ENCODE assay signal across 8 cellular contexts in genomic region chr19:15869109-15869555, GRCh38. TPM values are rescaled to one million over a fixed set of nuclear protein-coding genes. Genes with fewer than 3 reads are reported as not detected.
DNase-seq lines count a peak whose midpoint lies in the region; ATAC-seq, FAIRE-seq and TF ChIP-seq lines count a peak whose summit lies in the region.

No MANE protein-coding gene starts in this region.

- no peaks in the 10 kb centered on the region for H3K9me3 Mint-ChIP-seq in activated CD8-positive, alpha-beta memory T cell treated with anti-CD3 and anti-CD28 coated beads, Interleukin-2, amount 10 ng/mL, durations not matched to agents 7 days and 5 days (ENCODE audit: low read depth)
- H3K9me3 Mint-ChIP-seq in type B pancreatic cell: peaks cover 4% of the 10 kb centered on the region

- TF ChIP-seq EP300 in A549 (IDR thresholded peaks at IDR 0.05): no peak

- H3K27ac Mint-ChIP-seq in activated CD8-positive, alpha-beta memory T cell treated with anti-CD3 and anti-CD28 coated beads, Interleukin-2, amount 10 ng/mL, durations not matched to agents 7 days and 5 days: no peak overlapping the region
- H3K27ac Mint-ChIP-seq in type B pancreatic cell: no peak overlapping the region

- peak; percentile 41 for TF ChIP-seq CTCF in A549 (IDR thresholded peaks at IDR 0.05)
- TF ChIP-seq CTCF in GM12864 (IDR thresholded peaks at IDR 0.05; ENCODE audit: low read depth, low read length, missing control alignments): peak; percentile 70
- TF ChIP-seq CTCF in fibroblast of pulmonary artery (IDR thresholded peaks at IDR 0.05; ENCODE audit: low read length, missing control alignments): peak; percentile 46
- TF ChIP-seq CTCF in psoas muscle (IDR thresholded peaks at IDR 0.05): peak; percentile 36
- TF ChIP-seq CTCF in type B pancreatic cell (conservative IDR thresholded peaks at IDR 0.05): no peak

- H3K27ac ChIP-seq in A549 (no peak overlapping the region), psoas muscle (no peak overlapping the region)

- FAIRE-seq in A549 (lab: Jason Lieb, UNC): no peak

- POLR2A ChIA-PET in A549 (lab: Yijun Ruan, JAX): interaction anchor here (1.1 kb wide), 1 partner anchor 32 kb away, joined by 3 read pairs; no protein-coding TSS in a partner anchor

- H3K4me1 ChIP-seq in A549: no peaks in the 10 kb centered on the region
- no peaks in the 10 kb centered on the region for H3K4me1 ChIP-seq in psoas muscle

- WGBS in A549 (ENCODE audit: missing lambda C conversion rate): 6% methylated on average over 3 of the region's 3 CpGs
- WGBS in psoas muscle, 3 donors: 1 to 5% (median 3%) methylated on average over 3 of the region's 3 CpGs

- no peak overlapping the region for H3K4me3 Mint-ChIP-seq in activated CD8-positive, alpha-beta memory T cell treated with anti-CD3 and anti-CD28 coated beads, Interleukin-2, amount 10 ng/mL, durations not matched to agents 7 days and 5 days
- H3K4me3 Mint-ChIP-seq in type B pancreatic cell: no peak overlapping the region

- no peaks in the 10 kb centered on the region for H3K36me3 ChIP-seq in psoas muscle (ENCODE audit: insufficient read depth in 1 of 2, low read depth in 1 of 2)

- peak; percentile 56 to 72 for DNase-seq in A549 (ENCODE audit: low read depth in 1 of 2, low spot score in 1 of 2)
- DNase-seq in GM12864 (ENCODE audit: low read depth): no peak
- peak; percentile 72 for DNase-seq in NCI-H774 (lab: John Stamatoyannopoulos, UW)
- no peak for DNase-seq in activated CD8-positive, alpha-beta memory T cell treated with anti-CD3 and anti-CD28 coated beads, Interleukin-2, amount 10 ng/mL, durations not matched to agents 7 days and 5 days
- DNase-seq in fibroblast of pulmonary artery (ENCODE audit: low read depth): peak; percentile 10
- DNase-seq in psoas muscle: no peak
- no peak for DNase-seq in type B pancreatic cell (ENCODE audit: extremely low spot score, unreplicated experiment)

- TF ChIP-seq POLR2A in A549 (IDR thresholded peaks at IDR 0.05; ENCODE audit: low read length): no peak

- H3K4me3 ChIP-seq in A549 (no peak overlapping the region), GM12864 (ENCODE audit: low read depth, low read length) (no peak overlapping the region), fibroblast of pulmonary artery (replicated peaks; ENCODE audit: low read depth, low read length) (no peak overlapping the region), psoas muscle (no peak overlapping the region)

- CTCF ChIA-PET in A549 (lab: Yijun Ruan, JAX): interaction anchor here (0.8 to 1.1 kb wide), 5 partner anchors 21 to 239 kb away, joined by 3 to 5 read pairs (median 3); no protein-coding TSS in a partner anchor
- CTCF ChIA-PET in activated CD8-positive, alpha-beta memory T cell treated with anti-CD3 and anti-CD28 coated beads, Interleukin-2, amount 10 ng/mL, durations not matched to agents 7 days and 5 days (lab: Charles Lee): interaction anchor here (0.7 to 1.7 kb wide), 5 partner anchors 14 to 240 kb away, joined by 3 to 6 read pairs (median 4); no protein-coding TSS in a partner anchor

- intact Hi-C loops in psoas muscle (cut with DNase I): no loop called here

- peaks cover 0 to 4% (median 3%) of the 10 kb centered on the region in 3 donors for H3K27me3 ChIP-seq in psoas muscle (ENCODE audit: insufficient read depth in 3 of 3, low read length in 2 of 3)

- H3K4me1 Mint-ChIP-seq in activated CD8-positive, alpha-beta memory T cell treated with anti-CD3 and anti-CD28 coated beads, Interleukin-2, amount 10 ng/mL, durations not matched to agents 7 days and 5 days: peaks cover 11% of the 10 kb centered on the region
- H3K4me1 Mint-ChIP-seq in type B pancreatic cell (ENCODE audit: unreplicated experiment): no peaks in the 10 kb centered on the region

- H3K27me3 Mint-ChIP-seq in activated CD8-positive, alpha-beta memory T cell treated with anti-CD3 and anti-CD28 coated beads, Interleukin-2, amount 10 ng/mL, durations not matched to agents 7 days and 5 days: peaks cover 6% of the 10 kb centered on the region
- no peaks in the 10 kb centered on the region for H3K27me3 Mint-ChIP-seq in type B pancreatic cell

- no peaks in the 10 kb centered on the region for H3K9me3 ChIP-seq in A549
- H3K9me3 ChIP-seq in psoas muscle: no peaks in the 10 kb centered on the region

- no peak overlapping the region for H3K4me2 ChIP-seq in A549

- peak; percentile 53 to 70 for TF ChIP-seq RAD21 in A549 (conservative IDR thresholded peaks at IDR 0.05 in 1 of 2, IDR thresholded peaks at IDR 0.05 in 1 of 2)

- peak; percentile 96 to 97 for ATAC-seq in A549
- peak; percentile 51 for ATAC-seq in activated CD8-positive, alpha-beta memory T cell treated with anti-CD3 and anti-CD28 coated beads, Interleukin-2, amount 10 ng/mL, durations not matched to agents 7 days and 5 days
- no peak for ATAC-seq in psoas muscle
- no peak for ATAC-seq in GM21515 (IDR thresholded peaks at IDR 0.05; ENCODE audit: unreplicated experiment)

- H3K36me3 Mint-ChIP-seq in activated CD8-positive, alpha-beta memory T cell treated with anti-CD3 and anti-CD28 coated beads, Interleukin-2, amount 10 ng/mL, durations not matched to agents 7 days and 5 days: no peaks in the 10 kb centered on the region
- no peaks in the 10 kb centered on the region for H3K36me3 Mint-ChIP-seq in type B pancreatic cell

TF ChIP-seq in A549, 52 proteins besides CTCF, POLR2A, EP300 and RAD21:
- no peak for TF ChIP-seq JUN (IDR thresholded peaks at IDR 0.05)
- TF ChIP-seq SMC3 (IDR thresholded peaks at IDR 0.05): peak; percentile 40; the same call in 1 of the 3 replicates
TF ChIP-seq in A549: peak in this region for 1.

RNA-seq across cellular contexts. Expression of gene CYP4F2, which starts 28.7 kb away (rescaled TPM):
- 0.33 and 0.43 TPM in 2 replicates for polyA plus RNA-seq in A549 (2011; rRNA removed)
- polyA plus RNA-seq in A549 (2012; cell fraction: cytosol; rRNA removed): 0.08 and 0.12 TPM in 2 replicates
- polyA plus RNA-seq in A549 (2012; cell fraction: nucleus; rRNA removed): 0.30 and 0.40 TPM in 2 replicates
- polyA plus RNA-seq in A549 (2017; fragmentation: RNase III; extraction: RNeasy Plus Mini Kit Qiagen cat#74134 plus additional on column Dnase treatment): 0.07 to 0.13 TPM (median 0.07 TPM) in 3 replicates
- 1.1 and 1.3 TPM in 2 replicates for polyA minus RNA-seq in A549 (2011; rRNA and poly(A)+ RNA removed)
- total RNA-seq in activated CD8-positive, alpha-beta memory T cell treated with anti-CD3 and anti-CD28 coated beads, Interleukin-2, amount 10 ng/mL, durations not matched to agents 7 days and 5 days: not detected
- not detected for total RNA-seq in psoas muscle
- under 1 TPM in 1 of 3 donors, not detected in 2; 0.04 TPM for polyA plus RNA-seq in psoas muscle
- not detected in 2 replicates for total RNA-seq in type B pancreatic cell (ENCODE audit: low replicate concordance)

RNA-seq across cellular contexts. Expression of gene OR10H1, which starts 53.7 kb away (rescaled TPM):
- polyA plus RNA-seq in A549 (2011; rRNA removed) (not detected in 2 replicates), A549 (2017; fragmentation: RNase III; extraction: RNeasy Plus Mini Kit Qiagen cat#74134 plus additional on column Dnase treatment) (not detected in 3 replicates), psoas muscle (not detected)
- polyA plus RNA-seq in A549 (2012; cell fraction: cytosol; rRNA removed): not detected in 2 replicates
- not detected in 2 replicates for polyA plus RNA-seq in A549 (2012; cell fraction: nucleus; rRNA removed)
- polyA minus RNA-seq in A549 (2011; rRNA and poly(A)+ RNA removed): not detected in 2 replicates
- not detected for total RNA-seq in activated CD8-positive, alpha-beta memory T cell treated with anti-CD3 and anti-CD28 coated beads, Interleukin-2, amount 10 ng/mL, durations not matched to agents 7 days and 5 days
- total RNA-seq in psoas muscle (not detected), type B pancreatic cell (ENCODE audit: low replicate concordance) (not detected in 2 replicates)

Comparison
In these comparisons a context has a peak if more than half of its experiments do, and no peak if none do; other contexts are left out.
1. ATAC-seq: peak in A549 (2 of 2) and activated CD8-positive, alpha-beta memory T cell treated with anti-CD3 and anti-CD28 coated beads, Interleukin-2, amount 10 ng/mL, durations not matched to agents 7 days and 5 days (single experiment); none in psoas muscle (0 of 4) and GM21515 (single experiment).
2. DNase-seq: peak in A549 (2 of 2), NCI-H774 (single experiment) and fibroblast of pulmonary artery (single experiment); none in GM12864 (single experiment), activated CD8-positive, alpha-beta memory T cell treated with anti-CD3 and anti-CD28 coated beads, Interleukin-2, amount 10 ng/mL, durations not matched to agents 7 days and 5 days (single experiment), psoas muscle (0 of 2) and type B pancreatic cell (single experiment).